11 cellular contexts compared by ENCODE assay signal in genomic region chr12:32454075-32454474, GRCh38. TPM values are rescaled to one million over a fixed set of nuclear protein-coding genes. Genes with fewer than 3 reads are reported as not detected.
DNase-seq lines count a peak whose midpoint lies in the region; ATAC-seq, FAIRE-seq and TF ChIP-seq lines count a peak whose summit lies in the region.
"Had no signal": no experiment of that assay in that cellular context is flagged by ENCODE, and none has a peak within 500 bp of the region (broad histone marks: within the 10 kb centered on the region; RNA-seq: fewer than 3 reads in every experiment).

No MANE protein-coding gene starts in this region.

- intact Hi-C loops in HCT116 (cut with micrococcal nuclease) (loop anchor here (2.0 to 10.0 kb wide), 3 partner anchors 87 to 281 kb away; no protein-coding TSS in a partner anchor), right cardiac atrium (cut with DNase I) (loop anchor here in 2 of 4 donors (10.0 kb wide), 2 partner anchors 89 to 211 kb away; no protein-coding TSS in a partner anchor)

- no peak for TF ChIP-seq RAD21 in HCT116 (IDR thresholded peaks at IDR 0.05; ENCODE audit: low read depth)

- no TSS peak for BruUV-seq in HCT116 (replicated peaks; lab: Mats Ljungman, UMichigan)

- CTCF ChIA-PET in HCT116 (lab: Charles Lee): interaction anchor here (1.1 kb wide), 1 partner anchor 301 kb away, joined by 4 read pairs; the partner anchor contains the start of gene YARS2

- ATAC-seq in HCT116 (peak; percentile 85), right cardiac atrium (peak; percentile 57 to 61), HG02973 (IDR thresholded peaks at IDR 0.05; ENCODE audit: unreplicated experiment) (no peak)

- in situ Hi-C loops in astrocyte of the cerebellum (cut with HindIII; ENCODE audit: low sequenced_read_pairs): loop anchor here (10.0 kb wide), 1 partner anchor 221 kb away; the partner anchor contains the start of gene DNM1L

- no peaks in the 10 kb centered on the region for H3F3A ChIP-seq in smooth muscle cell (ENCODE audit: low read depth)

- H2AFZ ChIP-seq in HCT116 (ENCODE audit: low read depth, low read length, poor library complexity, severe bottlenecking) (no peak overlapping the region), smooth muscle cell (ENCODE audit: low read depth) (no peak overlapping the region)

- H3K4me2 ChIP-seq in HCT116 (ENCODE audit: low read length) (peak overlapping the region; percentile 62), smooth muscle cell (peak overlapping the region; percentile 28)

- TF ChIP-seq CTCF in HCT116 (IDR thresholded peaks at IDR 0.05 in 2 of 3, conservative IDR thresholded peaks at IDR 0.05 in 1 of 3; ENCODE audit: borderline replicate concordance in 1 of 3, insufficient read depth in 1 of 3, low read depth in 2 of 3, low read length in 2 of 3): no peak
- no peak for TF ChIP-seq CTCF in astrocyte of the cerebellum (IDR thresholded peaks at IDR 0.05; ENCODE audit: low read depth, low read length, missing control alignments)
- TF ChIP-seq CTCF in smooth muscle cell (IDR thresholded peaks at IDR 0.05; ENCODE audit: borderline replicate concordance, insufficient read depth, poor library complexity, severe bottlenecking): no peak

- H3K4me1 ChIP-seq in HCT116 (ENCODE audit: control insufficient read depth in 1 of 2, insufficient read depth in 2 of 2, low read length in 2 of 2) (peaks cover 13 to 37% of the 10 kb centered on the region in 2 experiments), right cardiac atrium (ENCODE audit: control insufficient read depth, insufficient read depth, low read length) (peaks cover 1% of the 10 kb centered on the region), smooth muscle cell (ENCODE audit: low read depth) (peaks cover 41% of the 10 kb centered on the region)

- no peak for FAIRE-seq in HTR-8/SVneo (lab: Jason Lieb, UNC)

- no peaks in the 10 kb centered on the region for H3K9me3 ChIP-seq in HCT116 (ENCODE audit: control insufficient read depth in 1 of 2, insufficient read depth in 1 of 2, low read depth in 1 of 2, low read length in 2 of 2)
- H3K9me3 ChIP-seq in right cardiac atrium (ENCODE audit: control insufficient read depth, low read length): no peaks in the 10 kb centered on the region
- no peaks in the 10 kb centered on the region for H3K9me3 ChIP-seq in smooth muscle cell (replicated peaks; ENCODE audit: low read depth)

- peaks cover 5% of the 10 kb centered on the region for H3K79me2 ChIP-seq in HCT116 (ENCODE audit: insufficient read depth, low read length)
- no peaks in the 10 kb centered on the region for H3K79me2 ChIP-seq in smooth muscle cell (ENCODE audit: low read depth)

- H3K27ac ChIP-seq in HCT116 (ENCODE audit: low read depth, low read length) (no peak overlapping the region), right cardiac atrium (ENCODE audit: low read length) (no peak overlapping the region), smooth muscle cell (ENCODE audit: low read depth) (peak overlapping the region; percentile 30)

- H3K4me3 ChIP-seq in HCT116 (replicated peaks in 1 of 2; ENCODE audit: low read depth in 1 of 2, low read length in 2 of 2) (peak overlapping the region in 1 of 2 experiments; percentile 23; a peak in 2 of 4 replicates), astrocyte of the cerebellum (ENCODE audit: low read depth, low read length) (no peak overlapping the region), right cardiac atrium (ENCODE audit: low read length) (no peak overlapping the region), smooth muscle cell (no peak overlapping the region)

- H3K27me3 ChIP-seq in HCT116 (ENCODE audit: insufficient read depth, low read length) (no peaks in the 10 kb centered on the region), right cardiac atrium (ENCODE audit: control insufficient read depth, insufficient read depth) (no peaks in the 10 kb centered on the region), smooth muscle cell (ENCODE audit: low read depth) (no peaks in the 10 kb centered on the region)

- POLR2A ChIA-PET in HCT116 (lab: Charles Lee): no interaction called here

- H3K36me3 ChIP-seq in HCT116 (ENCODE audit: control insufficient read depth in 1 of 2, insufficient read depth in 2 of 2, low read length in 2 of 2) (no peaks in the 10 kb centered on the region), smooth muscle cell (ENCODE audit: low read depth) (no peaks in the 10 kb centered on the region)

- H3K9me2 ChIP-seq in HCT116 (ENCODE audit: insufficient read depth): no peaks in the 10 kb centered on the region

- WGBS in right cardiac atrium: 32% methylated on average over 3 of the region's 3 CpGs
- WGBS in smooth muscle cell (ENCODE audit: low lambda C conversion rate): 1% methylated on average over 3 of the region's 3 CpGs

- H3K9ac ChIP-seq in HCT116 (ENCODE audit: low read length) (peak overlapping the region; percentile 36), smooth muscle cell (ENCODE audit: low read depth) (no peak overlapping the region)

- TF ChIP-seq POLR2A in HCT116 (IDR thresholded peaks at IDR 0.05; ENCODE audit: borderline replicate concordance, extremely low read depth, insufficient read depth, insufficient read length): no peak

- RAD21 ChIA-PET in HCT116 (lab: Charles Lee; ENCODE audit: low non-redundant PET in 1 of 2, low total read pairs in 2 of 2, uncharacterized antibody in 2 of 2, unreplicated experiment in 2 of 2): no interaction called here

- no peaks in the 10 kb centered on the region for H4K20me1 ChIP-seq in HCT116 (ENCODE audit: insufficient read depth)
- no peaks in the 10 kb centered on the region for H4K20me1 ChIP-seq in smooth muscle cell (ENCODE audit: low read depth)

- DNase-seq in HCT116 (ENCODE audit: low read depth, low spot score): peak; percentile 35
- peak; percentile 28 for DNase-seq in astrocyte of the cerebellum (ENCODE audit: low read depth)
- no peak for DNase-seq in right cardiac atrium
- no peak for DNase-seq in smooth muscle cell (lab: John Stamatoyannopoulos, UW; ENCODE audit: unreplicated experiment)
- DNase-seq in hypothalamus (lab: John Stamatoyannopoulos, UW): no peak
- no peak for DNase-seq in HTR-8/SVneo (ENCODE audit: insufficient read length, low spot score)
- DNase-seq in NCI-H524 (lab: John Stamatoyannopoulos, UW): no peak
- DNase-seq: cerebellar nuclear complex, NCI-H1105, RPMI8226 had no signal

TF ChIP-seq in HCT116, 20 proteins besides CTCF, POLR2A, EP300 and RAD21 (continues in another document):
- TF ChIP-seq SP1 (IDR thresholded peaks at IDR 0.05; ENCODE audit: low read depth) (no peak), ELF1 (IDR thresholded peaks at IDR 0.05; ENCODE audit: borderline replicate concordance, low read depth) (no peak), MAX (IDR thresholded peaks at IDR 0.05) (no peak), POLR2AphosphoS5 (IDR thresholded peaks at IDR 0.05; ENCODE audit: low read depth, low read length) (no peak), EZH2 (IDR thresholded peaks at IDR 0.05) (no peak), YY1 (IDR thresholded peaks at IDR 0.05; ENCODE audit: extremely low read depth, insufficient replicate concordance, low read depth, low read length) (no peak), EZH2phosphoT487 (IDR thresholded peaks at IDR 0.05; ENCODE audit: borderline replicate concordance) (no peak), TCF7L2 (IDR thresholded peaks at IDR 0.05; ENCODE audit: borderline replicate concordance, extremely low read depth, insufficient read depth, insufficient read length) (no peak), ATF3 (IDR thresholded peaks at IDR 0.05) (no peak), SIN3A (IDR thresholded peaks at IDR 0.05; ENCODE audit: low read depth) (no peak), SRF (IDR thresholded peaks at IDR 0.05; ENCODE audit: low read depth) (no peak), ZBTB33 (IDR thresholded peaks at IDR 0.05; ENCODE audit: extremely low read depth, insufficient replicate concordance, low read length) (no peak), CBX3 (IDR thresholded peaks at IDR 0.05; ENCODE audit: low read depth) (no peak), ZFX (IDR thresholded peaks at IDR 0.05) (no peak)

RNA-seq across cellular contexts. Expression of gene FGD4, which starts 54.7 kb away (rescaled TPM):
- total RNA-seq in HCT116 (2021; ENCODE audit: unreplicated experiment) (7.7 TPM), right cardiac atrium (10 to 100 TPM; 10.6 to 12.5 (median 11.4) TPM), smooth muscle cell (4.5 and 5.8 TPM in 2 replicates)
- polyA plus RNA-seq in HCT116 (2012): 1.8 and 2.6 TPM in 2 replicates
- polyA plus RNA-seq in right cardiac atrium (3.5 TPM), smooth muscle cell (0.42 and 1.5 TPM in 2 replicates)

Comparison
In these comparisons a context has a peak if more than half of its experiments do, and no peak if none do; other contexts are left out.
1. DNase-seq: peak in HCT116 (single experiment) and astrocyte of the cerebellum (single experiment); none in right cardiac atrium (0 of 3), smooth muscle cell (single experiment), hypothalamus (0 of 51), HTR-8/SVneo (single experiment) and NCI-H524 (0 of 2).